7 cellular contexts compared by ENCODE assay signal in the genomic region with DNA sequence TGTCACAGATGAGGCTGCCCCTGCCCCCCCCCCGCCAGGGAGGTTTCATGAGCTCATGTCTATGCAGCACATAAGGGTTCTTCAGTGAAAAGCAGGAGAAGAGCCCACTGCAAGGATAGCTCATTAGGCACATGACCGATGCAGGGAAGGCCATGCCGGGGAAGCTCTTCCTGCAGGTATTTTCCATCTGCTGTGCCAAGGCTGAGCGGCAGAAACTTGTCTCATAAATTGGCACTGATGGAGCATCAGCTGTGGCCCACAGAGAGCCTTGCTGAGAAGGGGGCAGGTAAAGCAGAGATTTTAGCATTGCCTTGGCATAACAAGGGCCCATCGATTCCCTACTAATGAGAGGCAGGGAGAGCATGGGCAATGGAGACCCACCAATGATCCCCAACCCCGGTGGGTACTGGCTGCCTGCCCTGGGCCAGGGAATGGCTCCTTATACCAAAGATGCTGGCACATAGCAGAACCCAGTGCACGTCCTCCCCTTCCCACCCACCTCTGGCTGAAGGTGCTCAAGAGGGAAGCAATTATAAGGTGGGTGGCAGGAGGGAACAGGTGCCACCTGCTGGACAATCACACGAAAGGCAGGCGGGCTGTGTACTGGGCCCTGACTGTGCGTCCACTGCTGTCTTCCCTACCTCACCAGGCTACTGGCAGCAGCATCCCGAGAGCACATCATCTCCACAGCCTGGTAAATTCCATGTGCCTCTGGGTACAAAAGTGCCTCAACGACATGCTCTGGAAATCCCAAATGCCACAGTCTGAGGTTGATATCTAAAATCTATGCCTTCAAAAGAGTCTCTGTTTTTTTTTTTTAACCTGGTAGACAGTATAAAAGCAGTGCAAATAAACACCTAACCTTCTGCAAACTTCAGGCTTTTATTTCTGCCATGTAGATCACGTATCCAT.
DNase-seq lines count a peak whose midpoint lies in the region; ATAC-seq and TF ChIP-seq lines count a peak whose summit lies in the region.

No MANE protein-coding gene starts in this region.

- peaks cover 7% of the 10 kb centered on the region for H3K4me1 ChIP-seq in adipocyte (ENCODE audit: control insufficient read depth, insufficient read depth, low read length)

- no peaks in the 10 kb centered on the region for H3K27me3 ChIP-seq in HL-60 (ENCODE audit: insufficient read depth, poor library complexity, severe bottlenecking)
- H3K27me3 ChIP-seq in adipocyte (replicated peaks; ENCODE audit: control insufficient read depth, insufficient read depth, low read length): no peaks in the 10 kb centered on the region

- ATAC-seq in GM21576 (IDR thresholded peaks at IDR 0.05; ENCODE audit: unreplicated experiment): peak; percentile 98

- TF ChIP-seq CTCF in GM12865 (IDR thresholded peaks at IDR 0.05; ENCODE audit: insufficient read depth, low read depth, low read length, missing control alignments): peak; percentile 92
- peak; percentile 69 for TF ChIP-seq CTCF in HL-60 (IDR thresholded peaks at IDR 0.05; ENCODE audit: insufficient read depth, low read length)

- no peaks in the 10 kb centered on the region for H3K9me3 ChIP-seq in adipocyte (ENCODE audit: control insufficient read depth, low read length)

- H3K4me3 ChIP-seq in GM12865 (ENCODE audit: low read depth, low read length): no peak overlapping the region
- no peak overlapping the region for H3K4me3 ChIP-seq in HL-60 (replicated peaks; ENCODE audit: insufficient read depth, low read length)
- H3K4me3 ChIP-seq in adipocyte (ENCODE audit: low read length): no peak overlapping the region

- DNase-seq in GM12865 (ENCODE audit: low read depth): peak; percentile 61
- peak in 1 of 2 experiments; percentile 63 for DNase-seq in HL-60 (ENCODE audit: low read depth in 1 of 2, low spot score in 1 of 2)
- DNase-seq in NOMO-1 (lab: John Stamatoyannopoulos, UW; ENCODE audit: unreplicated experiment in 2 of 2): peak; percentile 21 to 40
- DNase-seq in adipocyte (ENCODE audit: low read depth): peak; percentile 63
- DNase-seq in iPS-NIHi7 (ENCODE audit: extremely low spot score): peak; percentile 87
- peak; percentile 22 for DNase-seq in stimulated activated CD4-positive, alpha-beta T cell treated with anti-CD3 and anti-CD28 coated beads, Interleukin-4, amount 100 ng/mL, for 24 hours

- H3K36me3 ChIP-seq in adipocyte (ENCODE audit: control insufficient read depth, insufficient read depth, low read length, severe bottlenecking): peaks cover 7% of the 10 kb centered on the region

- H3K9ac ChIP-seq in adipocyte (ENCODE audit: low read length): no peak overlapping the region

- no peak overlapping the region for H3K27ac ChIP-seq in HL-60 (replicated peaks)
